ENCODE assay signal across 8 cellular contexts in the genomic region with DNA sequence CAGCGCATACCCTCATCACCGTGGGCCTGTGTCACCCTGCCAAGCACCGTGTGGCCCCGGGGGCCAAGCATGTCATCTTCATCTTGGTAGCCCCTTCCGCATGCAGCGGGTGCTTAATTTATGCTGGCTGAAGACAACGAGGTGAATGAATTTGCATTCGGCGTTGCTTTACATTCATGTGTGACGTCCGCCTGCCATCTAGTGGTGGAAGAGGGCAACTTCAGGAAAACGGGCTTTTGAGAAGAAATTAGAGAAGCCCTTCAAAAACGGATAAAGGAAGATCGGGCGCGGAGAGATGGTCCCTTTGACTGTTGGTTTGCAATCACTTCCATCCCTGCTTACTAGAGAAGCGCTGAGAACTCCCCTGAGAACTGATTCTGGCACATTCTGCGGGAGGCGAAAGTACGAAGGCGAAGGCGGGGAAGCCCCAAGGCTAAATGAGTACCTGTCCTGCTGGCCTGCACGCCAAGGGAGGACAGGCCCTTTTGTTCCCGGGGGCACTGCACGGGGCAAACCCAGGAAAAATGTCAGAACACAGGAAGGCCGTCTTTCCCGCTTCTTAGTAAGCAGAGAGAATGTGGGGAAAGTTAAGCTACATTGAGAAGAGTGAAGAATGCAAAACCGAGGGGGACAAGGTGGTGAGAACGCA.
DNase-seq lines count a peak whose midpoint lies in the region; ATAC-seq, FAIRE-seq and TF ChIP-seq lines count a peak whose summit lies in the region.

No MANE protein-coding gene starts in this region.

- H3K36me3 ChIP-seq in hepatocyte (replicated peaks; ENCODE audit: insufficient read depth, low read depth) (no peaks in the 10 kb centered on the region), gastrocnemius medialis (no peaks in the 10 kb centered on the region)

- H3K4me3 ChIP-seq in hepatocyte = no peak overlapping the region
- H3K4me3 ChIP-seq in gastrocnemius medialis = peak overlapping the region in 2 of 4 donors; percentile 9 to 14

- peak overlapping the region; percentile 73 for H3K4me2 ChIP-seq in hepatocyte

- no peaks in the 10 kb centered on the region for H4K20me1 ChIP-seq in hepatocyte (ENCODE audit: insufficient read depth, poor library complexity, severe bottlenecking)

- in situ Hi-C loops in gastrocnemius medialis (cut with MboI; ENCODE audit: low sequenced_read_pairs in 4 of 4) = no loop called here

- H3K9me3 ChIP-seq in hepatocyte (ENCODE audit: low read depth) (no peaks in the 10 kb centered on the region), gastrocnemius medialis (no peaks in the 10 kb centered on the region)

- 25% methylated on average over 29 of the region's 29 CpGs for WGBS in hepatocyte (ENCODE audit: low lambda C conversion rate, missing lambda C conversion rate)

- H3K27ac ChIP-seq in hepatocyte (no peak overlapping the region), gastrocnemius medialis (no peak overlapping the region)

- TF ChIP-seq POLR2A in H54 (IDR thresholded peaks at IDR 0.05; ENCODE audit: low read depth, low read length) = no peak
- TF ChIP-seq POLR2A in gastrocnemius medialis (IDR thresholded peaks at IDR 0.05) = no peak

- ATAC-seq in gastrocnemius medialis (peak; percentile 43 to 63), HG03025 (IDR thresholded peaks at IDR 0.05; ENCODE audit: low FRiP score, unreplicated experiment) (no peak)

- TF ChIP-seq CTCF in hepatocyte (IDR thresholded peaks at IDR 0.05; ENCODE audit: poor library complexity) (peak; percentile 93), gastrocnemius medialis (IDR thresholded peaks at IDR 0.05 in 4 of 5, conservative IDR thresholded peaks at IDR 0.05 in 1 of 5) (peak; percentile 56 to 87 (median 82))

- peak; percentile 44 for DNase-seq in DMS79 treated with DMSO at 0.1 percent for 48 hours (lab: John Stamatoyannopoulos, UW)
- DNase-seq in H54 (ENCODE audit: insufficient read length, low spot score) = peak; percentile 8
- DNase-seq in NCI-H1417 treated with DMSO at 0.1 percent for 48 hours (lab: John Stamatoyannopoulos, UW) = peak; percentile 63
- DNase-seq in SW 1271 (lab: John Stamatoyannopoulos, UW) = peak; percentile 10 to 41
- peak; percentile 31 for DNase-seq in amniotic stem cell (lab: John Stamatoyannopoulos, UW)
- peak; percentile 84 for DNase-seq in hepatocyte (ENCODE audit: low spot score)
- peak; percentile 17 to 43 for DNase-seq in gastrocnemius medialis

- intact Hi-C loops in gastrocnemius medialis (cut with DNase I; ENCODE audit: low total_unique reads) = loop anchor here (5.0 to 10.0 kb wide), 2 partner anchors 1694 to 1727 kb away; no protein-coding TSS in a partner anchor

- FAIRE-seq in H54 (lab: Jason Lieb, UNC) = no peak

- H2AFZ ChIP-seq in hepatocyte = peak overlapping the region; percentile 32

- H3K27me3 ChIP-seq in hepatocyte = no peaks in the 10 kb centered on the region
- H3K27me3 ChIP-seq in gastrocnemius medialis = no peaks in the 10 kb centered on the region

- no peaks in the 10 kb centered on the region for H3K79me2 ChIP-seq in hepatocyte

- H3K4me1 ChIP-seq in hepatocyte (ENCODE audit: insufficient read depth) (peaks cover 6% of the 10 kb centered on the region), gastrocnemius medialis (peaks cover 4 to 5% of the 10 kb centered on the region in 2 donors)

- H3K9me2 ChIP-seq in hepatocyte (replicated peaks; ENCODE audit: insufficient read depth) = no peaks in the 10 kb centered on the region

Comparison
In these comparisons a context has a peak if more than half of its experiments do, and no peak if none do; other contexts are left out.
1. DNase-seq: peak in every context shown above with its lines; median percentile 84 in hepatocyte; 63 in NCI-H1417 treated with DMSO at 0.1 percent for 48 hours; 44 in DMS79 treated with DMSO at 0.1 percent for 48 hours; 31 in amniotic stem cell; 30 in gastrocnemius medialis; 26 in SW 1271; 8 in H54.